ENCODE assay signal across 1 cellular context in the genomic region with DNA sequence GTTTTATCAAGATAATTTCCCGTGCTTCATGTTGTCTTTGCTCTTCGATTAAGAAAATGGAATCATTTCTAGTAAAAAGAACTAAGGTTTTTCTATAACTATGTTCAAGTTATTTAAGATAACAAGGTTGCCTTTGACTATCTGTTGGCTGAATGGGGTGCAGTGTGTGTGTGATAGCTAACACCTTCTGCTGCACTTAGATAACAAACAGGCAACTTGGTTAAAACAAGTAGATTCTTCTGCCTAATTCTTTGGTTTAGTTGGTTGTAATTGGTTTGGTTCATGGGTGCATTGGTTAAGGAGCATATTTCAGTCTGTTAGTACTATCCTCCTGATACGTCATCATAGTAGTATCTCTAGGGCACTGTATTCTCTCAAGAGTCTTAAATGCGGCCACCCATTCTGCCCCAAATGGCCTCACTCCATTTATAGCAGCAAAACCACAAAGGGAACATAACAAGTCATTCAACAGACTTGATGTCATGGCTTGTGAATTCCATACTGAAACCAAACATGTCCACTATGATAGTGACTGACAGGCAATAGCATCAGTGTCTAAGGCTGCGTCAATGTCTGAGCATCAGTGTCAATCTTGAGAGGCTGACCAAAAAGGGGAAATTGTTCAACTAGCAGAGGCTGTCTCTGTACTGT.
TF ChIP-seq lines count a peak whose summit lies in the region.

No MANE protein-coding gene starts in this region.

TF ChIP-seq in GM12878, 131 proteins besides CTCF, POLR2A, EP300 and RAD21:
- TF ChIP-seq, protein P1, sequence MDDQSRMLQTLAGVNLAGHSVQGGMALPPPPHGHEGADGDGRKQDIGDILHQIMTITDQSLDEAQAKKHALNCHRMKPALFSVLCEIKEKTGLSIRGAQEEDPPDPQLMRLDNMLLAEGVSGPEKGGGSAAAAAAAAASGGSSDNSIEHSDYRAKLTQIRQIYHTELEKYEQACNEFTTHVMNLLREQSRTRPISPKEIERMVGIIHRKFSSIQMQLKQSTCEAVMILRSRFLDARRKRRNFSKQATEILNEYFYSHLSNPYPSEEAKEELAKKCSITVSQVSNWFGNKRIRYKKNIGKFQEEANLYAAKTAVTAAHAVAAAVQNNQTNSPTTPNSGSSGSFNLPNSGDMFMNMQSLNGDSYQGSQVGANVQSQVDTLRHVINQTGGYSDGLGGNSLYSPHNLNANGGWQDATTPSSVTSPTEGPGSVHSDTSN (IDR thresholded peaks at IDR 0.05; ENCODE audit: insufficient replicate concordance, low read depth, low read length): peak; percentile 61
- no peak for TF ChIP-seq BMI1 (IDR thresholded peaks at IDR 0.05; ENCODE audit: borderline replicate concordance)
- TF ChIP-seq FOXM1 (IDR thresholded peaks at IDR 0.05; ENCODE audit: low read depth, low read length): no peak
- no peak for TF ChIP-seq FOXK2 (IDR thresholded peaks at IDR 0.05)
- no peak for TF ChIP-seq STAT3 (IDR thresholded peaks at IDR 0.05; ENCODE audit: low read depth, low read length)
- peak; percentile 27; the same call in 1 of the 2 replicates for TF ChIP-seq CREM (IDR thresholded peaks at IDR 0.05; ENCODE audit: low read depth)
- TF ChIP-seq IRF5 (IDR thresholded peaks at IDR 0.05; ENCODE audit: borderline replicate concordance): no peak
- peak; percentile 40; the same call in 1 of the 2 replicates for TF ChIP-seq JUNB (IDR thresholded peaks at IDR 0.05)
- TF ChIP-seq RUNX3 (IDR thresholded peaks at IDR 0.05; ENCODE audit: low read length): peak; percentile 75
- TF ChIP-seq, protein P2, sequence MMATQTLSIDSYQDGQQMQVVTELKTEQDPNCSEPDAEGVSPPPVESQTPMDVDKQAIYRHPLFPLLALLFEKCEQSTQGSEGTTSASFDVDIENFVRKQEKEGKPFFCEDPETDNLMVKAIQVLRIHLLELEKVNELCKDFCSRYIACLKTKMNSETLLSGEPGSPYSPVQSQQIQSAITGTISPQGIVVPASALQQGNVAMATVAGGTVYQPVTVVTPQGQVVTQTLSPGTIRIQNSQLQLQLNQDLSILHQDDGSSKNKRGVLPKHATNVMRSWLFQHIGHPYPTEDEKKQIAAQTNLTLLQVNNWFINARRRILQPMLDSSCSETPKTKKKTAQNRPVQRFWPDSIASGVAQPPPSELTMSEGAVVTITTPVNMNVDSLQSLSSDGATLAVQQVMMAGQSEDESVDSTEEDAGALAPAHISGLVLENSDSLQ (IDR thresholded peaks at IDR 0.05): peak; percentile 92
- TF ChIP-seq CREB1 (IDR thresholded peaks at IDR 0.05; ENCODE audit: low read depth): 0 out of 2 replicates have a peak, but pooled peaks have one; percentile 38
